28 cellular contexts compared by ENCODE assay signal in the genomic region with DNA sequence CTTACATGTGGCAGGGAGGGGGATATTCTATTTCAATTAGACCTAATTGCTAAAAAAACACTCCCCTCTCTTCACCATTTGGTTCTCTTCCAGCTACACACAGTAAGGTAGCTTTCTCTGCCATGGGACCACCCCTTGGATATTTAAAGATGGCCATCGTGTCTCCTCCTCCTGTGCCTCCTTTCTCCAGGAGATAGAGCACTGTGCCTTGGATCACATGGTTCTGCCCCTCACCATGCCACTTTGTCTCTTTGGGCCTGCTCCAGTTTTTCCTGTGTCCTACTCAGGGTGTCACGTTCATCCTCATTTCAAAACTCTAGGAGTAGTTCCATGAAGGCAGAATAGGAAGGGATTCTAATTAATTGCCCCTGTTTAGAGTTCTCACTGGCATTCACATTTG.
"Had no signal": no experiment of that assay in that cellular context is flagged by ENCODE, and none has a peak within 500 bp of the region (broad histone marks: within the 10 kb centered on the region; RNA-seq: fewer than 3 reads in every experiment).

No MANE protein-coding gene starts in this region.

- H3K4me3 ChIP-seq: PC-9, SJSA1 had no signal

- H3K27ac ChIP-seq: PC-9, RWPE1, SJSA1 had no signal

- H2AFZ ChIP-seq: PC-9 had no signal

- ATAC-seq: Panc1, Right ventricle myocardium inferior had no signal

- H3K4me2 ChIP-seq: PC-9, SK-N-SH had no signal

- FAIRE-seq: RCC 7860 had no signal

- H3K36me3 ChIP-seq: SJSA1 had no signal

- DNase-seq: Karpas-422, MM.1S, MV-4-11, NCI-H1092, NCI-H1105, NCI-H1417 treated with DMSO at 0.1 percent for 48 hours, NCI-H1436 treated with DMSO at 0.1 percent for 48 hours, NCI-H1694 treated with DMSO at 0.1 percent for 48 hours, NCI-H187 treated with DMSO at 0.1 percent for 48 hours, NCI-H2029, NCI-H2081, NCI-H2171 treated with DMSO at 0.1 percent for 48 hours, NCI-H2227 treated with DMSO at 0.1 percent for 48 hours, NCI-H345, NCI-H446, NCI-H524 treated with DMSO at 0.1 percent for 48 hours, NCI-H526 treated with DMSO at 0.1 percent for 48 hours, NCI-H774, PC-9, SHP77, SIG-M5, SK-N-SH, SW 1271 had no signal

- H3K9me3 ChIP-seq: SJSA1, SK-N-SH had no signal

- H3K9ac ChIP-seq: SK-N-SH had no signal

- H3K27me3 ChIP-seq: SJSA1 had no signal
